Comparison of ENCODE assay signal across 8 cellular contexts in the genomic region with DNA sequence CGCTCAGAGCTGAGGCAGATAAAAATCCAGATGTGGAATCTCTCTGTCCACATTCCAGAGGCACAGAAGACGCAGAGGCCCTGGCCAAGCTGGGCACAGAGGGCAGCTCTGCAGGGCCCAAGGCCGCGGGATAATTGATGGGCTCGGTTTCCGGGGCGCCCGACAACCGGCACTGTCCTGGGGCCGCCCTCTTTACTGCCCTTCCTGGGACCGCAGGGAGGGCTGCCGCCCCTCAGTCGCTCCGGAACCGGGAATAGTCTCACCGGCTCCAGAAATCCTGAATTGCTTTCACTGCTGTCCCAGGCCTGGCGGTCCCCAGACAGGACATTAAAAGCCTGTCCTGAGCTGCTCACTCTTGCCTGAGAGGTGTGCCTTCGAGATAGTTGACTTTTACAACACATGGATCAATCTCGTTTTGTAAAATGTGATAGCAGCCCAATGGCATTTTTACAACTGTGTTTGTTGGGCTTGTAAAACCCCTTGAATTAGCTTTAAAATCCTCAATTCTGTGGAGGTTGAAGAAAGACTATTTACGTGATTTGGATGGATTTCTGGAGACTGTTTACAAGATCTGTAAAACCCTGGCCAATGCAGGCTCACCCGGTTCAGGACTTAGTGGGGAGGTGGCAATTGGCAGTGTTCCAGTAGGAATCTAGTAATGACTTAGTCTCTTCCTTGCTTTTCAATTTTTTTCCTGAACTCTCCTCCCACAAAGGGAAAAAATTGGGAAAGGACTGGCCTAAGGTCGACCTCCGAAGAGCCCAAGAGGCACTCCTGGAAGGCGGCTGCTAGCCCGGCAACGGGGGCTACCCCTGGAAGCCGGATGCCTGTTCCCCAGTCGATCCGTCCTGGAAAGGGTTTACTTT. TPM values are rescaled to one million over a fixed set of nuclear protein-coding genes. Genes with fewer than 3 reads are reported as not detected.
DNase-seq lines count a peak whose midpoint lies in the region; ATAC-seq and TF ChIP-seq lines count a peak whose summit lies in the region.

No MANE protein-coding gene starts in this region.

- no peaks in the 10 kb centered on the region for H3F3A ChIP-seq in Loucy (ENCODE audit: low read depth)

- H3K27me3 ChIP-seq in Loucy (ENCODE audit: insufficient read depth, low read length, poor library complexity, severe bottlenecking): peaks cover 35% of the 10 kb centered on the region
- peaks cover 100% of the 10 kb centered on the region for H3K27me3 ChIP-seq in endodermal cell (ENCODE audit: control insufficient read depth, insufficient read depth, low read length, poor library complexity, severe bottlenecking)

- ATAC-seq in sciatic nerve (no peak), HG03521 (IDR thresholded peaks at IDR 0.05; ENCODE audit: unreplicated experiment) (no peak), esophagus mucosa (no peak), HG03571 (IDR thresholded peaks at IDR 0.05; ENCODE audit: unreplicated experiment) (no peak), WTC11 (no peak)

- POLR2A ChIA-PET in WTC11 (lab: Charles Lee): no interaction called here

- CTCF ChIA-PET in WTC11 (lab: Charles Lee): interaction anchor here (2.3 to 4.0 kb wide), 3 partner anchors 12 to 31 kb away, joined by 8 to 74 read pairs (median 46); no protein-coding TSS in a partner anchor

- intact Hi-C loops in sciatic nerve (cut with DNase I): no loop called here

- H3K9me2 ChIP-seq in Loucy (replicated peaks; ENCODE audit: low read depth, low read length): no peaks in the 10 kb centered on the region

- DNase-seq in EH (ENCODE audit: low read depth): peak; percentile 64
- peak; percentile 19 for DNase-seq in endodermal cell
- DNase-seq in sciatic nerve (ENCODE audit: low spot score): peak; percentile 56
- DNase-seq in WTC11 (ENCODE audit: low spot score): no peak

- H3K4me3 Mint-ChIP-seq in endodermal cell (no peak overlapping the region), WTC11 (no peak overlapping the region)

- H3K4me1 Mint-ChIP-seq in endodermal cell: no peaks in the 10 kb centered on the region
- H3K4me1 Mint-ChIP-seq in WTC11: peaks cover 24% of the 10 kb centered on the region

- H3K36me3 ChIP-seq in Loucy (ENCODE audit: insufficient read depth, low read length) (peaks cover 58% of the 10 kb centered on the region), endodermal cell (ENCODE audit: control insufficient read depth, insufficient read depth, low read length) (no peaks in the 10 kb centered on the region)

- no peak for TF ChIP-seq CTCF in Loucy (conservative IDR thresholded peaks at IDR 0.05; ENCODE audit: low read length)
- TF ChIP-seq CTCF in endodermal cell (conservative IDR thresholded peaks at IDR 0.05): no peak
- TF ChIP-seq CTCF in WTC11 (IDR thresholded peaks at IDR 0.05): no peak

- no peaks in the 10 kb centered on the region for H3K36me3 Mint-ChIP-seq in endodermal cell (ENCODE audit: low read depth)
- H3K36me3 Mint-ChIP-seq in WTC11: no peaks in the 10 kb centered on the region

- peak overlapping the region; percentile 91 for H3K4me2 ChIP-seq in Loucy (ENCODE audit: low read depth, low read length, poor library complexity, severe bottlenecking)

- no peak overlapping the region for H3K27ac ChIP-seq in endodermal cell (ENCODE audit: low read depth, low read length)

- peaks cover 100% of the 10 kb centered on the region for H3K79me2 ChIP-seq in Loucy (ENCODE audit: insufficient read depth, low read length)

- WGBS in endodermal cell (ENCODE audit: insufficient coverage in 1 of 2, insufficient read length in 1 of 2), 2 experiments: 37 to 38% methylated on average over 17 to 29 of the region's 29 CpGs

- peaks cover 32% of the 10 kb centered on the region for H3K4me1 ChIP-seq in Loucy (ENCODE audit: insufficient read depth, low read length, poor library complexity, severe bottlenecking)
- H3K4me1 ChIP-seq in endodermal cell (ENCODE audit: control insufficient read depth, insufficient read depth, low read length): no peaks in the 10 kb centered on the region

- peaks cover 81% of the 10 kb centered on the region for H4K20me1 ChIP-seq in Loucy (ENCODE audit: insufficient read depth, low read length, poor library complexity, severe bottlenecking)

- H3K27ac Mint-ChIP-seq in endodermal cell: no peak overlapping the region
- no peak overlapping the region for H3K27ac Mint-ChIP-seq in WTC11

- H3K27me3 Mint-ChIP-seq in endodermal cell (ENCODE audit: insufficient read depth): peaks cover 100% of the 10 kb centered on the region
- H3K27me3 Mint-ChIP-seq in WTC11 (ENCODE audit: low read depth): peaks cover 100% of the 10 kb centered on the region

- H3K9me3 ChIP-seq in Loucy (ENCODE audit: insufficient read depth, low read depth, low read length) (no peaks in the 10 kb centered on the region), endodermal cell (ENCODE audit: control insufficient read depth, low read length) (peaks cover 19% of the 10 kb centered on the region)

- H3K4me3 ChIP-seq in Loucy (ENCODE audit: low read length, poor library complexity, severe bottlenecking): peak overlapping the region; percentile 94
- no peak overlapping the region for H3K4me3 ChIP-seq in endodermal cell (ENCODE audit: low read length)

- H3K9me3 Mint-ChIP-seq in endodermal cell (peaks cover 15% of the 10 kb centered on the region), WTC11 (no peaks in the 10 kb centered on the region)

- no peak overlapping the region for H2AFZ ChIP-seq in Loucy (ENCODE audit: low read length)

- H3K9ac ChIP-seq in Loucy (ENCODE audit: low read depth, low read length, poor library complexity, severe bottlenecking) (peak overlapping the region; percentile 99), endodermal cell (ENCODE audit: extremely low read depth, low read length, poor library complexity, severe bottlenecking) (no peak overlapping the region)

TF ChIP-seq in WTC11, 78 proteins besides CTCF, POLR2A, EP300 and RAD21 (continues in another document):
- TF ChIP-seq NR2C2 (CRISPR knock-in tag; IDR thresholded peaks at IDR 0.05) (no peak), ZNF671 (CRISPR knock-in tag; IDR thresholded peaks at IDR 0.05) (no peak), FOXP1 (CRISPR knock-in tag; IDR thresholded peaks at IDR 0.05; ENCODE audit: borderline replicate concordance) (no peak)
- TF ChIP-seq, protein P1, sequence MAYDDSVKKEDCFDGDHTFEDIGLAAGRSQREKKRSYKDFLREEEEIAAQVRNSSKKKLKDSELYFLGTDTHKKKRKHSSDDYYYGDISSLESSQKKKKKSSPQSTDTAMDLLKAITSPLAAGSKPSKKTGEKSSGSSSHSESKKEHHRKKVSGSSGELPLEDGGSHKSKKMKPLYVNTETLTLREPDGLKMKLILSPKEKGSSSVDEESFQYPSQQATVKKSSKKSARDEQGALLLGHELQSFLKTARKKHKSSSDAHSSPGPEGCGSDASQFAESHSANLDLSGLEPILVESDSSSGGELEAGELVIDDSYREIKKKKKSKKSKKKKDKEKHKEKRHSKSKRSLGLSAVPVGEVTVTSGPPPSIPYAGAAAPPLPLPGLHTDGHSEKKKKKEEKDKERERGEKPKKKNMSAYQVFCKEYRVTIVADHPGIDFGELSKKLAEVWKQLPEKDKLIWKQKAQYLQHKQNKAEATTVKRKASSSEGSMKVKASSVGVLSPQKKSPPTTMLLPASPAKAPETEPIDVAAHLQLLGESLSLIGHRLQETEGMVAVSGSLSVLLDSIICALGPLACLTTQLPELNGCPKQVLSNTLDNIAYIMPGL (CRISPR knock-in tag; IDR thresholded peaks at IDR 0.05): no peak
- TF ChIP-seq, protein P2, sequence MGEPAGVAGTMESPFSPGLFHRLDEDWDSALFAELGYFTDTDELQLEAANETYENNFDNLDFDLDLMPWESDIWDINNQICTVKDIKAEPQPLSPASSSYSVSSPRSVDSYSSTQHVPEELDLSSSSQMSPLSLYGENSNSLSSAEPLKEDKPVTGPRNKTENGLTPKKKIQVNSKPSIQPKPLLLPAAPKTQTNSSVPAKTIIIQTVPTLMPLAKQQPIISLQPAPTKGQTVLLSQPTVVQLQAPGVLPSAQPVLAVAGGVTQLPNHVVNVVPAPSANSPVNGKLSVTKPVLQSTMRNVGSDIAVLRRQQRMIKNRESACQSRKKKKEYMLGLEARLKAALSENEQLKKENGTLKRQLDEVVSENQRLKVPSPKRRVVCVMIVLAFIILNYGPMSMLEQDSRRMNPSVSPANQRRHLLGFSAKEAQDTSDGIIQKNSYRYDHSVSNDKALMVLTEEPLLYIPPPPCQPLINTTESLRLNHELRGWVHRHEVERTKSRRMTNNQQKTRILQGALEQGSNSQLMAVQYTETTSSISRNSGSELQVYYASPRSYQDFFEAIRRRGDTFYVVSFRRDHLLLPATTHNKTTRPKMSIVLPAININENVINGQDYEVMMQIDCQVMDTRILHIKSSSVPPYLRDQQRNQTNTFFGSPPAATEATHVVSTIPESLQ (CRISPR knock-in tag; IDR thresholded peaks at IDR 0.05): no peak

RNA-seq across cellular contexts. Expression of a gene that starts 1.4 kb away (rescaled TPM):
- total RNA-seq in endodermal cell: not detected
- 8.6 TPM for polyA plus RNA-seq in endodermal cell (2013, experiment 1 of 2)
- 5.5 TPM for polyA plus RNA-seq in endodermal cell (2013, experiment 2 of 2)
- 15.8 TPM for total RNA-seq in sciatic nerve
- 1.7 TPM for total RNA-seq in esophagus mucosa
- not detected in 3 replicates for total RNA-seq in WTC11 (2021)

RNA-seq across cellular contexts. Expression of a gene that starts 3.4 kb away (rescaled TPM):
- total RNA-seq in endodermal cell (not detected), sciatic nerve (20.9 TPM), esophagus mucosa (5.4 TPM), WTC11 (2021) (0.11 TPM in 1 of 3 replicates, not detected in the others)
- polyA plus RNA-seq in endodermal cell (2013, experiment 1 of 2): 19.4 TPM
- polyA plus RNA-seq in endodermal cell (2013, experiment 2 of 2): 15.9 TPM

RNA-seq across cellular contexts. Expression of a gene that starts 5.5 kb away (rescaled TPM):
- total RNA-seq in endodermal cell: not detected
- polyA plus RNA-seq in endodermal cell (2013, experiment 1 of 2): 11.4 TPM
- 5.3 TPM for polyA plus RNA-seq in endodermal cell (2013, experiment 2 of 2)
- total RNA-seq in sciatic nerve: 20.1 TPM
- total RNA-seq in esophagus mucosa: 5.6 TPM
- total RNA-seq in WTC11 (2021): 0.14 TPM in 1 of 3 replicates, not detected in the others

RNA-seq across cellular contexts. Expression of a gene that starts 7.5 kb away (rescaled TPM):
- not detected for total RNA-seq in endodermal cell
- 7.1 TPM for polyA plus RNA-seq in endodermal cell (2013, experiment 1 of 2)
- polyA plus RNA-seq in endodermal cell (2013, experiment 2 of 2): 2.9 TPM
- 6.2 TPM for total RNA-seq in sciatic nerve
- 5.2 TPM for total RNA-seq in esophagus mucosa
- total RNA-seq in WTC11 (2021): not detected in 3 replicates

RNA-seq across cellular contexts. Expression of a gene that starts 16.3 kb away (rescaled TPM):
- total RNA-seq in endodermal cell (not detected), sciatic nerve (7.1 TPM), esophagus mucosa (1.7 TPM), WTC11 (2021) (not detected in 3 replicates)
- 23.9 TPM for polyA plus RNA-seq in endodermal cell (2013, experiment 1 of 2)
- 14.3 TPM for polyA plus RNA-seq in endodermal cell (2013, experiment 2 of 2)
